Comparison of ENCODE assay signal across 23 cellular contexts in genomic region chr1:39970274-39970673, GRCh38. TPM values are rescaled to one million over a fixed set of nuclear protein-coding genes. Genes with fewer than 3 reads are reported as not detected.
DNase-seq lines count a peak whose midpoint lies in the region; ATAC-seq and TF ChIP-seq lines count a peak whose summit lies in the region.
"Had no signal": no experiment of that assay in that cellular context is flagged by ENCODE, and none has a peak within 500 bp of the region (broad histone marks: within the 10 kb centered on the region; RNA-seq: fewer than 3 reads in every experiment).

No MANE protein-coding gene starts in this region.

- DNase-seq in NCI-H2171 treated with DMSO at 0.1 percent for 48 hours (lab: John Stamatoyannopoulos, UW), result peak; percentile 96
- DNase-seq in foreskin keratinocyte, result peak in 1 of 2 donors; percentile 71
- no peak for DNase-seq in type B pancreatic cell (ENCODE audit: extremely low spot score, unreplicated experiment)
- no peak for DNase-seq in GF-D8 (lab: John Stamatoyannopoulos, UW)
- DNase-seq in NCI-H345 (lab: John Stamatoyannopoulos, UW), result no peak
- DNase-seq: activated CD4-positive, alpha-beta memory T cell treated with anti-CD3 and anti-CD28 coated beads for 36 hours; activated gamma-delta T cell treated with Interleukin-2 at 50 U/mL for 16 hours; activated T-cell treated with anti-CD3 and anti-CD28 coated beads for 4 hours; adrenal gland; brain microvascular endothelial cell; CD4-positive, alpha-beta T cell; kidney glomerular epithelial cell; mesendoderm; naive thymus-derived CD4-positive, alpha-beta T cell; NCI-H1105 treated with DMSO at 0.1 percent for 48 hours; NCI-H526 treated with DMSO at 0.1 percent for 48 hours; RPMI8226; T1000 had no signal

- H3K4me1 Mint-ChIP-seq in type B pancreatic cell (ENCODE audit: unreplicated experiment), result peaks cover 6% of the 10 kb centered on the region

- TF ChIP-seq CTCF in foreskin keratinocyte (conservative IDR thresholded peaks at IDR 0.05), result no peak
- TF ChIP-seq CTCF in type B pancreatic cell (conservative IDR thresholded peaks at IDR 0.05), result no peak

- peaks cover 5% of the 10 kb centered on the region for H3K27me3 Mint-ChIP-seq in type B pancreatic cell
- H3K27me3 Mint-ChIP-seq: activated CD4-positive, alpha-beta memory T cell treated with anti-CD3 and anti-CD28 coated beads for 36 hours; CD4-positive, alpha-beta T cell; naive thymus-derived CD4-positive, alpha-beta T cell had no signal

- H3K27ac ChIP-seq in foreskin keratinocyte, result peak overlapping the region; percentile 48
- H3K27ac ChIP-seq: adrenal gland, brain microvascular endothelial cell, right atrium auricular region, vagina had no signal

- no peaks in the 10 kb centered on the region for H3K9me3 Mint-ChIP-seq in type B pancreatic cell
- H3K9me3 Mint-ChIP-seq: activated CD4-positive, alpha-beta memory T cell treated with anti-CD3 and anti-CD28 coated beads for 36 hours; CD4-positive, alpha-beta T cell; naive thymus-derived CD4-positive, alpha-beta T cell had no signal

- ATAC-seq in foreskin keratinocyte, result peak; percentile 16
- ATAC-seq in HG03139 (IDR thresholded peaks at IDR 0.05; ENCODE audit: unreplicated experiment), result no peak
- ATAC-seq: HepG2; naive thymus-derived CD4-positive, alpha-beta T cell had no signal

- H3K27ac Mint-ChIP-seq in type B pancreatic cell, result peak overlapping the region; percentile 82
- H3K27ac Mint-ChIP-seq: activated CD4-positive, alpha-beta memory T cell treated with anti-CD3 and anti-CD28 coated beads for 36 hours; CD4-positive, alpha-beta T cell; naive thymus-derived CD4-positive, alpha-beta T cell had no signal

- no peak overlapping the region for H3K4me3 Mint-ChIP-seq in type B pancreatic cell
- H3K4me3 Mint-ChIP-seq: activated CD4-positive, alpha-beta memory T cell treated with anti-CD3 and anti-CD28 coated beads for 36 hours; CD4-positive, alpha-beta T cell; naive thymus-derived CD4-positive, alpha-beta T cell had no signal

- peak; percentile 14 for TF ChIP-seq POLR2A in GM19099 (IDR thresholded peaks at IDR 0.05; ENCODE audit: extremely low read depth, insufficient read length, low read depth)

- H3K27me3 ChIP-seq in foreskin keratinocyte, result no peaks in the 10 kb centered on the region
- H3K27me3 ChIP-seq: adrenal gland, brain microvascular endothelial cell, right atrium auricular region, vagina had no signal

- H3K4me1 ChIP-seq in foreskin keratinocyte, result peaks cover 21% of the 10 kb centered on the region
- H3K4me1 ChIP-seq: adrenal gland, right atrium auricular region had no signal

- no peaks in the 10 kb centered on the region for H3K36me3 Mint-ChIP-seq in type B pancreatic cell
- H3K36me3 Mint-ChIP-seq: naive thymus-derived CD4-positive, alpha-beta T cell had no signal

RNA-seq across cellular contexts. Expression of gene MFSD2A, which starts 15.3 kb away (rescaled TPM):
- total RNA-seq in foreskin keratinocyte (55.1 and 62.0 TPM in 2 replicates), type B pancreatic cell (ENCODE audit: low replicate concordance) (6.1 and 7.3 TPM in 2 replicates)
- 47.6 and 49.8 TPM in 2 replicates for polyA plus RNA-seq in foreskin keratinocyte
- total RNA-seq: HepG2 had no signal
